ENCODE assay signal across 22 cellular contexts in the genomic region with DNA sequence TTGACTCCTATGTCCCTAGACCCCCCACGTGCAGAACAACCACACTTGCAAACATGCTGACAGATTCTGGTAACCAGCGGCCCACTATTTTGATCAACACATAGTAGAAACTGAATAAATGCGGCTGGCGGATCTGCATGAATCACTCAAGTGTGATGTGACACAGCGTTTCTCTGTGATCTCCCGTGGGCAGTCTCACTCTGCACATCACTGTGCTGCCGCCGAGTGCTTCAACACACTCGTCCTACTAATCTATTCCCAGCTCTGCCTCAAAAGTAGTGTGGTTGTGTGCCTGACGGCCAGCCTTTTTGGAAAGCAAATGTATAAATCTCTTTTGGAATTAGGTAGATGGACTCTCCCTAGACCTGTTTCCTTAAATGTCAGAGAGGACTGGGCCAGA. TPM values are rescaled to one million over a fixed set of nuclear protein-coding genes. Genes with fewer than 3 reads are reported as not detected.
A peak's percentile ranks its signal among the peaks of the same experiment; 100 is the strongest.
DNase-seq lines count a peak whose midpoint lies in the region; ATAC-seq and TF ChIP-seq lines count a peak whose summit lies in the region.
"Had no signal": no experiment of that assay in that cellular context is flagged by ENCODE, and none has a peak within 500 bp of the region (broad histone marks: within the 10 kb centered on the region; RNA-seq: fewer than 3 reads in every experiment).

No MANE protein-coding gene starts in this region.

- no peaks in the 10 kb centered on the region for H3K79me1 ChIP-seq in H9 (ENCODE audit: insufficient read depth, low read depth, low read length, poor library complexity, severe bottlenecking)

- H3K27ac ChIP-seq in H9 (ENCODE audit: insufficient read length, low read depth, low read length) = no peak overlapping the region
- H3K27ac ChIP-seq: A549, C4-2B had no signal

- no peak overlapping the region for H4K8ac ChIP-seq in H9 (replicated peaks; ENCODE audit: insufficient read length, low read depth, low read length)

- H3K27me3 Mint-ChIP-seq in H9 (ENCODE audit: low read depth) (no peaks in the 10 kb centered on the region), nephron progenitor cell (ENCODE audit: low read depth, poor library complexity) (no peaks in the 10 kb centered on the region)
- H3K27me3 Mint-ChIP-seq: CD4-positive, CD25-positive, alpha-beta regulatory T cell had no signal

- H2BK15ac ChIP-seq in H9 (ENCODE audit: low read depth, low read length) = no peak overlapping the region

- H3K9me3 ChIP-seq in H9 (ENCODE audit: control insufficient read depth, low read depth, low read length) = no peaks in the 10 kb centered on the region
- H3K9me3 ChIP-seq: A549, HAP-1 had no signal

- H3K4me3 Mint-ChIP-seq in H9 (no peak overlapping the region), nephron progenitor cell (no peak overlapping the region)
- H3K4me3 Mint-ChIP-seq: CD4-positive, CD25-positive, alpha-beta regulatory T cell; CD8-positive, alpha-beta T cell; GM23338; HFFc6 had no signal

- no peaks in the 10 kb centered on the region for H3K23me2 ChIP-seq in H9 (ENCODE audit: insufficient read length, low read depth, low read length, poor library complexity, severe bottlenecking)

- H3K4me1 ChIP-seq in H9 (ENCODE audit: insufficient read depth, low read length) = no peaks in the 10 kb centered on the region
- H3K4me1 ChIP-seq: A549, HAP-1 had no signal

- no peak overlapping the region for H3K56ac ChIP-seq in H9 (ENCODE audit: insufficient read length, low read depth, low read length)

- peaks cover 25 to 69% (median 59%) of the 10 kb centered on the region in 3 experiments for H3K36me3 Mint-ChIP-seq in H9 (ENCODE audit: insufficient read depth in 1 of 3, low read depth in 3 of 3)
- peaks cover 87% of the 10 kb centered on the region for H3K36me3 Mint-ChIP-seq in nephron progenitor cell (ENCODE audit: low read depth)

- no peak overlapping the region for H3K18ac ChIP-seq in H9 (ENCODE audit: insufficient read length, low read depth, low read length)

- ATAC-seq in HG03039 (IDR thresholded peaks at IDR 0.05; ENCODE audit: unreplicated experiment) (no peak), GM21360 (IDR thresholded peaks at IDR 0.05; ENCODE audit: unreplicated experiment) (no peak), left colon (no peak)
- ATAC-seq: A549; CD8-positive, alpha-beta T cell; GM12878; GM23338 had no signal

- no peak overlapping the region for H3K14ac ChIP-seq in H9 (ENCODE audit: insufficient read depth, low read length)

- TF ChIP-seq CTCF in H9 (conservative IDR thresholded peaks at IDR 0.05) (no peak), nephron progenitor cell (IDR thresholded peaks at IDR 0.05) (no peak)

- no peak overlapping the region for H2AK5ac ChIP-seq in H9 (ENCODE audit: insufficient read length, low read length)

- H2AFZ ChIP-seq in H9 (ENCODE audit: low read length) = no peak overlapping the region
- H2AFZ ChIP-seq: GM23338 had no signal

- no peak overlapping the region for H4K91ac ChIP-seq in H9 (ENCODE audit: insufficient read length, low read depth, low read length)

- no peaks in the 10 kb centered on the region for H4K20me1 ChIP-seq in H9 (ENCODE audit: control insufficient read depth, insufficient read depth, insufficient read length)

- no peak overlapping the region for H3K4ac ChIP-seq in H9 (ENCODE audit: low read depth, low read length)

- no peaks in the 10 kb centered on the region for H3K79me2 ChIP-seq in H9 (ENCODE audit: insufficient read depth, low read length)

- peak overlapping the region; percentile 40 for H3K23ac ChIP-seq in H9 (ENCODE audit: insufficient read length, low read depth, low read length)

- no peaks in the 10 kb centered on the region for H3K27me3 ChIP-seq in H9 (ENCODE audit: insufficient read depth, low read length)

- no peak overlapping the region for H2BK20ac ChIP-seq in H9 (ENCODE audit: low read depth, low read length, poor library complexity, severe bottlenecking)

- DNase-seq in Ammon's horn (ENCODE audit: low spot score) = peak; percentile 63
- no peak for DNase-seq in H9
- DNase-seq in nephron progenitor cell = no peak
- DNase-seq in putamen (ENCODE audit: low spot score) = peak; percentile 44
- DNase-seq in left colon = no peak
- DNase-seq: 8988T; ACHN; AML-193; CD4-positive, CD25-positive, alpha-beta regulatory T cell; CD8-positive, alpha-beta T cell; DMS 273 treated with DMSO at 0.1 percent for 48 hours; DMS79; EL; GDM1; HFFc6 had no signal

- no peak overlapping the region for H3K4me2 ChIP-seq in H9 (ENCODE audit: insufficient read depth, insufficient read length, low read length)
- H3K4me2 ChIP-seq: A549, GM23338 had no signal

- H2BK120ac ChIP-seq in H9 (ENCODE audit: low read depth, low read length, poor library complexity, severe bottlenecking) = no peak overlapping the region

- H3K4me1 Mint-ChIP-seq in H9 = no peaks in the 10 kb centered on the region
- H3K4me1 Mint-ChIP-seq in nephron progenitor cell = peaks cover 40% of the 10 kb centered on the region
- H3K4me1 Mint-ChIP-seq: GM23338 had no signal

- H2BK12ac ChIP-seq in H9 (ENCODE audit: insufficient read length, low read depth, low read length) = no peak overlapping the region

- H3T11ph ChIP-seq in H9 (ENCODE audit: low read length) = no peak overlapping the region

- no peak overlapping the region for H3K9ac ChIP-seq in H9 (ENCODE audit: extremely low read depth, insufficient read length, low read length)

- H4K5ac ChIP-seq in H9 (ENCODE audit: insufficient read length, low read depth, low read length) = no peak overlapping the region

- intact Hi-C loops in left colon (cut with DNase I, micrococcal nuclease) = no loop called here

- no peak overlapping the region for H2BK5ac ChIP-seq in H9 (ENCODE audit: insufficient read length, low read length)

- H3K27ac Mint-ChIP-seq in H9 (no peak overlapping the region), nephron progenitor cell (peak overlapping the region; percentile 64)
- H3K27ac Mint-ChIP-seq: CD8-positive, alpha-beta T cell; GM23338; HFFc6 had no signal

- WGBS in H9 (ENCODE audit: extremely low coverage, insufficient read length, low lambda C conversion rate) = no CpG with 5 or more reads among the region's 10 CpGs

- H3K9me3 Mint-ChIP-seq in H9 (no peaks in the 10 kb centered on the region), nephron progenitor cell (no peaks in the 10 kb centered on the region)
- H3K9me3 Mint-ChIP-seq: CD4-positive, CD25-positive, alpha-beta regulatory T cell; CD8-positive, alpha-beta T cell; GM23338; HFFc6 had no signal

RNA-seq across cellular contexts. Expression of a gene that starts 37.3 kb away (rescaled TPM):
- 3.6 and 3.8 TPM in 2 replicates for total RNA-seq in H9 (2021)
- 1 to 10 TPM; 2.5 to 2.6 TPM for total RNA-seq in left colon

Comparison
In these comparisons a context has a peak if more than half of its experiments do, and no peak if none do; other contexts are left out.
1. DNase-seq: peak in Ammon's horn (single experiment) and putamen (single experiment); none in H9 (single experiment), nephron progenitor cell (single experiment) and left colon (0 of 2).